ENCODE assay signal across 3 cellular contexts in genomic region chr7:38740041-38740440, GRCh38.
"Had no signal": no experiment of that assay in that cellular context is flagged by ENCODE, and none has a peak within 500 bp of the region (broad histone marks: within the 10 kb centered on the region; RNA-seq: fewer than 3 reads in every experiment).

No MANE protein-coding gene starts in this region.

- ATAC-seq: GM12878 had no signal

- DNase-seq: GDM1, GF-D8 had no signal

- H3K4me3 ChIP-seq: GM12878 had no signal
